In the genomic region with DNA sequence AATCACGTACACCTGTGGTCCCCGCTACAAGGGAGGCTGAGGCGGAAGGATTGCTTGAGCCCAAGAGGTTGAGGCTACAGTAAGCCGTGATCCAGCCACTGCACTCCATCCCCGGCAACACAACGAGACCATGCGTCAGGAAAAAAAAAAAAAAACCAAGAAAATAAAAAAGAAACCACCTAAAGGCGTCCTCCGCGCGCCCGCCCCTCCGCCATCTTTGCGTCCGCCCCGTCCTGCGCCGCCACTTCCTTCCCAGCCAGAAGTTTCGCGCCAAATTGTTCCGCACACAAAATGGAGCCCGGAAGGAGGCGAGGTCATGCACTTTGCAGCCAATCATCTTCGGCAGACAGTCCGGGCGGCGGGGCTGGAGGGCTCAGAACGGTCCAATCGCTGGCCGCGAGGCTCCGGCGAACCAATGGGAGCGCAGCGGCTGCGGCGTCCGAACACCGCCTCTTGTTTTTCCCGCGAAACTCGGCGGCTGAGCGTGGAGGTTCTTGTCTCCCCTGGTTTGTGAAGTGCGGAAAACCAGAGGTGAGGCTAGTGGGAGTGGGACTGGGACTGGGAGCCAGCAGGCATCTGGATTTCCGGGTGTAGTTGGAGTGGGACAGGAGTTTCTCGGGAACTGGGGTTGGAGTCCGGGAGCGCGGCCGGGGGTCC, we compare ENCODE assay signal across 8 cellular contexts. TPM values are rescaled to one million over a fixed set of nuclear protein-coding genes. Genes with fewer than 3 reads are reported as not detected.
A peak's percentile ranks its signal among the peaks of the same experiment; 100 is the strongest.
DNase-seq lines count a peak whose midpoint lies in the region; ATAC-seq and TF ChIP-seq lines count a peak whose summit lies in the region.

A gene (plus strand): TSS at position 463 of the 657 bp plus-strand sequence. CDS start 299 bp downstream, outside the sequence.

- peak; percentile 79 for ATAC-seq in GM21528 (IDR thresholded peaks at IDR 0.05; ENCODE audit: low FRiP score, unreplicated experiment)
- peak; percentile 100 for ATAC-seq in PC-3

- H3K27ac Mint-ChIP-seq in IgD-negative memory B cell: peak within 1 kb of the TSS; percentile 96 to 100 (median 99)

- CTCF ChIA-PET in PC-3 (lab: Charles Lee): no interaction called here

- H3F3A ChIP-seq in PC-3 (ENCODE audit: low read length, unreplicated experiment): no peaks in the 10 kb centered on the region

- H3K9me2 ChIP-seq in PC-3 (replicated peaks; ENCODE audit: low read length): no peaks in the 10 kb centered on the region

- no peaks in the 10 kb centered on the region for H3K27me3 ChIP-seq in PC-3 (ENCODE audit: low read length)

- intact Hi-C loops in PC-3 (cut with micrococcal nuclease): loop anchor here (1.0 kb wide), 1 partner anchor 19 kb away; a partner anchor contains a TSS

- H3K4me3 Mint-ChIP-seq in IgD-negative memory B cell: peak within 1 kb of the TSS; percentile 98 to 100 (median 100)

- H3K36me3 Mint-ChIP-seq in IgD-negative memory B cell: peaks cover 2% of the 10 kb centered on the region

- peak within 1 kb of the TSS; percentile 94 for H3K4me3 ChIP-seq in PC-3 (ENCODE audit: low read length)
- peak within 1 kb of the TSS; percentile 97 for H3K4me3 ChIP-seq in epithelial cell of proximal tubule (ENCODE audit: low read depth, low read length)

- H3K79me2 ChIP-seq in PC-3 (ENCODE audit: low read length): peaks cover 29% of the 10 kb centered on the region

- no TSS peak for BruUV-seq in PC-3 (replicated peaks; lab: Mats Ljungman, UMichigan)

- H3K9me3 Mint-ChIP-seq in IgD-negative memory B cell: no peaks in the 10 kb centered on the region

- peak; percentile 98 for DNase-seq in DMS 273 (lab: John Stamatoyannopoulos, UW; ENCODE audit: unreplicated experiment)
- peak; percentile 95 for DNase-seq in PC-3
- DNase-seq in activated T-cell treated with anti-CD3 and anti-CD28 coated beads for 48 hours (ENCODE audit: low read depth): peak; percentile 95
- DNase-seq in epithelial cell of proximal tubule (ENCODE audit: low read depth): no peak
- peak; percentile 98 for DNase-seq in mucosa of gallbladder (ENCODE audit: low spot score)
- peak; percentile 92 to 93 for DNase-seq in stimulated activated CD8-positive, alpha-beta memory T cell treated with anti-CD3 and anti-CD28 coated beads, Interleukin-4, amount 100 ng/mL, for 4 hours (ENCODE audit: low read depth in 2 of 2, low spot score in 1 of 2)

- H3K4me1 ChIP-seq in PC-3 (ENCODE audit: insufficient read depth, low read length): peaks cover 18% of the 10 kb centered on the region

- H3K9ac ChIP-seq in PC-3 (ENCODE audit: low read length): peak within 1 kb of the TSS; percentile 100

- TF ChIP-seq CTCF in PC-3 (conservative IDR thresholded peaks at IDR 0.05; ENCODE audit: low read depth, low read length) (no peak), epithelial cell of proximal tubule (conservative IDR thresholded peaks at IDR 0.05; ENCODE audit: low read depth, low read length) (no peak)

- H3K9me3 ChIP-seq in PC-3 (ENCODE audit: low read length): no peaks in the 10 kb centered on the region

- H3K36me3 ChIP-seq in PC-3 (ENCODE audit: low read depth, low read length): peaks cover 22% of the 10 kb centered on the region; the same call in 1 of the 2 replicates

- H3K27me3 Mint-ChIP-seq in IgD-negative memory B cell: no peaks in the 10 kb centered on the region

- no peaks in the 10 kb centered on the region for H4K20me1 ChIP-seq in PC-3 (ENCODE audit: low read length)

- POLR2A ChIA-PET in PC-3 (lab: Charles Lee; ENCODE audit: unreplicated experiment): no interaction called here

- peak within 1 kb of the TSS; percentile 87 for H3K4me2 ChIP-seq in PC-3 (ENCODE audit: low read length)

- H3K27ac ChIP-seq in PC-3 (ENCODE audit: low read length): peak within 1 kb of the TSS; percentile 61

- H3K4me1 Mint-ChIP-seq in IgD-negative memory B cell: peaks cover 28 to 33% (median 31%) of the 10 kb centered on the region in 3 donors

- peak within 1 kb of the TSS; percentile 85 for H2AFZ ChIP-seq in PC-3 (ENCODE audit: low read length)

RNA-seq across cellular contexts. Expression of the gene that starts here (rescaled TPM):
- 78.2 TPM for polyA plus RNA-seq in IgD-negative memory B cell
- total RNA-seq in PC-3 (2014; rRNA removed): 112 and 131 TPM in 2 replicates
- 87.6 and 157 TPM in 2 replicates for total RNA-seq in epithelial cell of proximal tubule
- 25.4 TPM for total RNA-seq in mucosa of gallbladder
